ENCODE assay signal across 16 cellular contexts in the genomic region with DNA sequence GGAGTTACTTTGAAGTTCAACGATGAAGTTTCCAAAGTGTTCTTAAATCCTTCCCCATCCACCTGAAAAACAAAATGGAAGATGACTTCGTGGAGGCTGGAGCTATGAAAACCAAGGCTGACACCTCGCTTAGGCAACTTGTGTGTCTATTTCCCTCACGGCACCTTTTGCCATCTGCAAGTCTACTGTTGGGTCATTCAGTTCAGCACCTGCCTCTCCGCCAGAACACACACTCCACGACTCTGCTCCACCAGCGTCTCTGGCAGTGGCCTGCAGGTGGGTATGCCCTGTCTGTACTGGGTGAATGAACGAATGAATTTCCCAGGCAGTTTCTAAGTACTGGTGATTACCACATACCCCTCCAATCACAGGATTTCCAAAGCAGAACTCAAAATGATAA. TPM values are rescaled to one million over a fixed set of nuclear protein-coding genes. Genes with fewer than 3 reads are reported as not detected.
DNase-seq lines count a peak whose midpoint lies in the region; ATAC-seq, FAIRE-seq and TF ChIP-seq lines count a peak whose summit lies in the region.
"Had no signal": no experiment of that assay in that cellular context is flagged by ENCODE, and none has a peak within 500 bp of the region (broad histone marks: within the 10 kb centered on the region; RNA-seq: fewer than 3 reads in every experiment).

No MANE protein-coding gene starts in this region.

- H3K4me1 Mint-ChIP-seq in astrocyte (ENCODE audit: low read depth, unreplicated experiment) = no peaks in the 10 kb centered on the region

- WGBS in mesendoderm (ENCODE audit: extremely low coverage, insufficient coverage, low lambda C conversion rate) = no CpG with 5 or more reads among the region's 8 CpGs

- H3K27me3 ChIP-seq in astrocyte (ENCODE audit: insufficient read depth, low read length) (no peaks in the 10 kb centered on the region), mesendoderm (ENCODE audit: insufficient read depth, low read length, poor library complexity) (no peaks in the 10 kb centered on the region)
- H3K27me3 ChIP-seq: BLaER1 treated with 17β-estradiol and CSF1 and Interleukin-3, amounts not matched to agents 10 nM and 100 nM had no signal

- H3K27ac ChIP-seq in astrocyte (ENCODE audit: low read depth, low read length) = no peak overlapping the region
- no peak overlapping the region for H3K27ac ChIP-seq in mesendoderm (ENCODE audit: low read depth, low read length)
- H3K27ac ChIP-seq: BLaER1 treated with 17β-estradiol and CSF1 and Interleukin-3, amounts not matched to agents 10 nM and 100 nM; GM23248 had no signal

- H2BK5ac ChIP-seq in mesendoderm (ENCODE audit: low read length) = no peak overlapping the region

- H3K36me3 Mint-ChIP-seq in astrocyte (ENCODE audit: low read depth, unreplicated experiment) = peaks cover 17% of the 10 kb centered on the region

- ATAC-seq in GM18861 (IDR thresholded peaks at IDR 0.05; ENCODE audit: unreplicated experiment) = no peak
- ATAC-seq: CD8-positive, alpha-beta T cell; HepG2 had no signal

- no peak for TF ChIP-seq CTCF in astrocyte (IDR thresholded peaks at IDR 0.05; ENCODE audit: insufficient read depth, low read depth, low read length)

- no peak overlapping the region for H3K27ac Mint-ChIP-seq in astrocyte (ENCODE audit: unreplicated experiment)
- H3K27ac Mint-ChIP-seq: B cell had no signal

- H3K79me2 ChIP-seq in astrocyte (ENCODE audit: insufficient read depth, low read length) (peaks cover 38% of the 10 kb centered on the region), mesendoderm (ENCODE audit: control insufficient read depth, insufficient read depth, low read length) (peaks cover 9% of the 10 kb centered on the region)

- no peak overlapping the region for H3K18ac ChIP-seq in mesendoderm (ENCODE audit: low read length)

- H3K9ac ChIP-seq in astrocyte (ENCODE audit: low read length) = no peak overlapping the region
- H3K9ac ChIP-seq in mesendoderm (ENCODE audit: low read length) = no peak overlapping the region
- H3K9ac ChIP-seq: BLaER1 treated with 17β-estradiol and CSF1 and Interleukin-3, amounts not matched to agents 10 nM and 100 nM; GM23248 had no signal

- H4K8ac ChIP-seq in mesendoderm (ENCODE audit: low read depth, low read length) = no peak overlapping the region

- no peak overlapping the region for H2BK15ac ChIP-seq in mesendoderm (replicated peaks; ENCODE audit: low read depth)

- no peak overlapping the region for H3K23ac ChIP-seq in mesendoderm (ENCODE audit: low read length)

- no peak overlapping the region for H3K4ac ChIP-seq in mesendoderm (ENCODE audit: low read depth, low read length)

- H4K5ac ChIP-seq in mesendoderm (ENCODE audit: low read length) = no peak overlapping the region

- peaks cover 54% of the 10 kb centered on the region for H3K36me3 ChIP-seq in astrocyte (ENCODE audit: insufficient read depth, low read length)
- peaks cover 31% of the 10 kb centered on the region for H3K36me3 ChIP-seq in mesendoderm (ENCODE audit: control insufficient read depth, insufficient read depth, low read length)

- H3K9me3 ChIP-seq in astrocyte (ENCODE audit: insufficient read depth, low read depth, low read length) = no peaks in the 10 kb centered on the region
- H3K9me3 ChIP-seq: BLaER1 treated with 17β-estradiol and CSF1 and Interleukin-3, amounts not matched to agents 10 nM and 100 nM; HAP-1 had no signal

- H3K4me3 ChIP-seq in astrocyte (ENCODE audit: insufficient read depth, low read depth, low read length) = no peak overlapping the region
- no peak overlapping the region for H3K4me3 ChIP-seq in mesendoderm (ENCODE audit: low read length)
- H3K4me3 ChIP-seq: BLaER1 treated with 17β-estradiol and CSF1 and Interleukin-3, amounts not matched to agents 10 nM and 100 nM; GM23248; HAP-1 had no signal

- no peak overlapping the region for H2BK120ac ChIP-seq in mesendoderm (ENCODE audit: low read depth, low read length)

- no peaks in the 10 kb centered on the region for H3K27me3 Mint-ChIP-seq in astrocyte (ENCODE audit: low read depth, unreplicated experiment)
- H3K27me3 Mint-ChIP-seq: B cell had no signal

- no peak overlapping the region for H2AK5ac ChIP-seq in mesendoderm (ENCODE audit: low read length)

- no peak overlapping the region for H3K56ac ChIP-seq in mesendoderm (ENCODE audit: low read length)

- FAIRE-seq in astrocyte (lab: Jason Lieb, UNC) = no peak
- FAIRE-seq: HepG2 had no signal

- peak; percentile 50 for DNase-seq in activated effector memory CD4-positive, alpha-beta T cell treated with anti-CD3 and anti-CD28 coated beads, Interleukin-2, amount 50 U/mL, for 16 hours
- no peak for DNase-seq in activated effector memory CD4-positive, alpha-beta T cell treated with Interleukin-2 at 50 U/mL for 16 hours
- DNase-seq in astrocyte (ENCODE audit: low read depth) (no peak), mesenteric fat pad (ENCODE audit: low spot score) (peak; percentile 20), mesendoderm (no peak), T-helper 9 cell (no peak)
- DNase-seq: Calu3; CD8-positive, alpha-beta T cell; DMS79 treated with DMSO at 0.1 percent for 48 hours; GF-D8; GM23248 had no signal

- peaks cover 71% of the 10 kb centered on the region for H4K20me1 ChIP-seq in astrocyte (ENCODE audit: insufficient read depth, low read length)

- H3K79me1 ChIP-seq in mesendoderm (ENCODE audit: low read length) = peaks cover 4% of the 10 kb centered on the region

- H3K4me1 ChIP-seq in astrocyte (ENCODE audit: insufficient read depth, low read length) (peaks cover 9% of the 10 kb centered on the region), mesendoderm (ENCODE audit: control insufficient read depth, low read depth, low read length) (no peaks in the 10 kb centered on the region)
- H3K4me1 ChIP-seq: HAP-1 had no signal

- no peaks in the 10 kb centered on the region for H3K9me3 Mint-ChIP-seq in astrocyte (ENCODE audit: unreplicated experiment)
- H3K9me3 Mint-ChIP-seq: CD8-positive, alpha-beta T cell had no signal

- H2AFZ ChIP-seq in astrocyte (ENCODE audit: low read depth, low read length) = no peak overlapping the region
- H2AFZ ChIP-seq: GM23248 had no signal

- no peak overlapping the region for H3K4me2 ChIP-seq in astrocyte (ENCODE audit: low read length)
- no peak overlapping the region for H3K4me2 ChIP-seq in mesendoderm (ENCODE audit: low read length)
- H3K4me2 ChIP-seq: BLaER1 treated with 17β-estradiol and CSF1 and Interleukin-3, amounts not matched to agents 10 nM and 100 nM had no signal

- peak overlapping the region; percentile 46 for H3K4me3 Mint-ChIP-seq in astrocyte (ENCODE audit: unreplicated experiment)
- H3K4me3 Mint-ChIP-seq: B cell; CD8-positive, alpha-beta T cell had no signal

RNA-seq across cellular contexts. Expression of gene SAFB2, which starts 9.1 kb away (rescaled TPM):
- 50.6 and 51.9 TPM in 2 replicates for total RNA-seq in astrocyte
- 64.6 TPM for total RNA-seq in mesenteric fat pad
- polyA plus RNA-seq in mesendoderm (2013, experiment 1 of 2) = 49.5 TPM
- polyA plus RNA-seq in mesendoderm (2013, experiment 2 of 2) = 47.4 TPM

RNA-seq across cellular contexts. Expression of gene SAFB, which starts 9.4 kb away (rescaled TPM):
- 60.4 and 65.1 TPM in 2 replicates for total RNA-seq in astrocyte
- 69.9 TPM for total RNA-seq in mesenteric fat pad
- polyA plus RNA-seq in mesendoderm (2013, experiment 1 of 2) = 76.8 TPM
- 78.0 TPM for polyA plus RNA-seq in mesendoderm (2013, experiment 2 of 2)

RNA-seq across cellular contexts. Expression of gene TINCR, which starts 45.7 kb away (rescaled TPM):
- total RNA-seq in astrocyte (0.38 and 1.4 TPM in 2 replicates), mesenteric fat pad (0.48 TPM)
- polyA plus RNA-seq in mesendoderm (2013, experiment 1 of 2) = 0.21 TPM
- polyA plus RNA-seq in mesendoderm (2013, experiment 2 of 2) = 0.13 TPM
- polyA plus RNA-seq: GM23248 had no signal

Comparison
In these comparisons a context has a peak if more than half of its experiments do, and no peak if none do; other contexts are left out.
1. DNase-seq: peak in activated effector memory CD4-positive, alpha-beta T cell treated with anti-CD3 and anti-CD28 coated beads, Interleukin-2, amount 50 U/mL, for 16 hours (single experiment) and mesenteric fat pad (single experiment); none in activated effector memory CD4-positive, alpha-beta T cell treated with Interleukin-2 at 50 U/mL for 16 hours (single experiment), astrocyte (single experiment), mesendoderm (single experiment) and T-helper 9 cell (single experiment).